Comparison of ENCODE assay signal across 16 cellular contexts in the genomic region with DNA sequence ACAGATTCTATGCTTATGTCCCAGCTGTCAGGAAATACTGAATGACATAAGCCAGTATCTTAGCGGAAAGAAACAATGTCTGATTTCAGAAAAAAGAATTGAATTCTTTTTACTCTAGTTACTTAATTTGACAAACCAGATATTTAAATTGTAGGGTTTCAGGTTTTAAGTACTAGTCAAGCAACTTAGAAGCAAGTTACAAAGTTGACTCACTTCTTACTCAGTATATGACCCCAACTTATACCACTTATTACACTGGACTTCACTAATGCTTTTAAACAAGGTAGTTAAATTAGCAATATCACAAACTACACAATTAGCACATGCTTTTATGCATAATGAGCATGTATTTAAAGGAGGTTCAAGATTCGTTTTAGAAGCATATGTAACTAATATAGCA.
"Had no signal": no experiment of that assay in that cellular context is flagged by ENCODE, and none has a peak within 500 bp of the region (broad histone marks: within the 10 kb centered on the region; RNA-seq: fewer than 3 reads in every experiment).

No MANE protein-coding gene starts in this region.

- H3K4me3 Mint-ChIP-seq: activated CD4-positive, alpha-beta memory T cell treated with anti-CD3 and anti-CD28 coated beads for 36 hours; activated T-cell treated with anti-CD3 and anti-CD28 coated beads, Interleukin-2, amount 50 U/mL, for 24 hours; immature natural killer cell; naive thymus-derived CD4-positive, alpha-beta T cell; stimulated activated memory B cell treated with anti-CD40 and anti-IgM and Interleukin-4, amounts not matched to agents 10 μg/mL and 1 μg/mL and 100 μg/mL, for 72 hours; T-cell had no signal

- H3K27ac ChIP-seq: cardiac muscle cell, heart left ventricle, parathyroid adenoma, sigmoid colon had no signal

- H3K4me3 ChIP-seq: cardiac muscle cell, heart left ventricle, mucosa of descending colon, sigmoid colon had no signal

- ATAC-seq: heart left ventricle; mucosa of descending colon; naive thymus-derived CD4-positive, alpha-beta T cell; stimulated activated memory B cell treated with anti-CD40 and anti-IgM and Interleukin-4, amounts not matched to agents 10 μg/mL and 1 μg/mL and 100 μg/mL, for 72 hours; T-cell had no signal

- DNase-seq: activated CD4-positive, alpha-beta memory T cell treated with anti-CD3 and anti-CD28 coated beads for 36 hours; activated CD4-positive, CD25-positive, alpha-beta regulatory T cell treated with anti-CD3 and anti-CD28 coated beads, Interleukin-2, amount 50 U/mL, for 72 hours; activated effector memory CD4-positive, alpha-beta T cell treated with Interleukin-2 at 50 U/mL for 16 hours; activated naive CD4-positive, alpha-beta T cell treated with anti-CD3 and anti-CD28 coated beads, Interleukin-2, amount 50 U/mL, for 16 hours; activated T-cell treated with anti-CD3 and anti-CD28 coated beads, Interleukin-2, amount 50 U/mL, for 24 hours; heart left ventricle; immature natural killer cell; mucosa of descending colon; naive thymus-derived CD4-positive, alpha-beta T cell; sigmoid colon; stimulated activated CD4-positive, alpha-beta T cell treated with anti-CD3 and anti-CD28 coated beads, Interleukin-12 subunit alpha, Interleukin-12 subunit beta, amount 100 ng/mL, for 4 hours; T-cell; T-helper 9 cell had no signal

- H3K9me3 ChIP-seq: heart left ventricle, mucosa of descending colon, sigmoid colon had no signal

- H3K27ac Mint-ChIP-seq: activated CD4-positive, alpha-beta memory T cell treated with anti-CD3 and anti-CD28 coated beads for 36 hours; activated T-cell treated with anti-CD3 and anti-CD28 coated beads, Interleukin-2, amount 50 U/mL, for 24 hours; immature natural killer cell; naive thymus-derived CD4-positive, alpha-beta T cell; stimulated activated memory B cell treated with anti-CD40 and anti-IgM and Interleukin-4, amounts not matched to agents 10 μg/mL and 1 μg/mL and 100 μg/mL, for 72 hours; T-cell had no signal

- H3K4me1 ChIP-seq: parathyroid adenoma had no signal

- H3K27me3 ChIP-seq: cardiac muscle cell, heart left ventricle, sigmoid colon had no signal

- H3K9ac ChIP-seq: parathyroid adenoma had no signal

- H3K9me3 Mint-ChIP-seq: activated CD4-positive, alpha-beta memory T cell treated with anti-CD3 and anti-CD28 coated beads for 36 hours; activated T-cell treated with anti-CD3 and anti-CD28 coated beads, Interleukin-2, amount 50 U/mL, for 24 hours; immature natural killer cell; naive thymus-derived CD4-positive, alpha-beta T cell; T-cell had no signal

- H2AFZ ChIP-seq: parathyroid adenoma had no signal

- H3K27me3 Mint-ChIP-seq: activated CD4-positive, alpha-beta memory T cell treated with anti-CD3 and anti-CD28 coated beads for 36 hours; activated T-cell treated with anti-CD3 and anti-CD28 coated beads, Interleukin-2, amount 50 U/mL, for 24 hours; naive thymus-derived CD4-positive, alpha-beta T cell; stimulated activated memory B cell treated with anti-CD40 and anti-IgM and Interleukin-4, amounts not matched to agents 10 μg/mL and 1 μg/mL and 100 μg/mL, for 72 hours; T-cell had no signal
